1 cellular context compared by ENCODE assay signal in genomic region chr9:86854898-86855523, GRCh38.
TF ChIP-seq lines count a peak whose summit lies in the region.

No MANE protein-coding gene starts in this region.

TF ChIP-seq in HepG2, 621 proteins besides CTCF, POLR2A, EP300 and RAD21 (continued from another document):
- TF ChIP-seq, protein P1, sequence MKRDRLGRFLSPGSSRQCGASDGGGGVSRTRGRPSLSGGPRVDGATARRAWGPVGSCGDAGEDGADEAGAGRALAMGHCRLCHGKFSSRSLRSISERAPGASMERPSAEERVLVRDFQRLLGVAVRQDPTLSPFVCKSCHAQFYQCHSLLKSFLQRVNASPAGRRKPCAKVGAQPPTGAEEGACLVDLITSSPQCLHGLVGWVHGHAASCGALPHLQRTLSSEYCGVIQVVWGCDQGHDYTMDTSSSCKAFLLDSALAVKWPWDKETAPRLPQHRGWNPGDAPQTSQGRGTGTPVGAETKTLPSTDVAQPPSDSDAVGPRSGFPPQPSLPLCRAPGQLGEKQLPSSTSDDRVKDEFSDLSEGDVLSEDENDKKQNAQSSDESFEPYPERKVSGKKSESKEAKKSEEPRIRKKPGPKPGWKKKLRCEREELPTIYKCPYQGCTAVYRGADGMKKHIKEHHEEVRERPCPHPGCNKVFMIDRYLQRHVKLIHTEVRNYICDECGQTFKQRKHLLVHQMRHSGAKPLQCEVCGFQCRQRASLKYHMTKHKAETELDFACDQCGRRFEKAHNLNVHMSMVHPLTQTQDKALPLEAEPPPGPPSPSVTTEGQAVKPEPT (CRISPR knock-in tag; IDR thresholded peaks at IDR 0.05; ENCODE audit: low read depth): no peak
- TF ChIP-seq SALL1 (CRISPR knock-in tag; IDR thresholded peaks at IDR 0.05): 0 out of 2 replicates have a peak, but pooled peaks have one; percentile 23
- TF ChIP-seq ZNF629 (CRISPR knock-in tag; conservative IDR thresholded peaks at IDR 0.05): no peak
- no peak for TF ChIP-seq ZNF800 (CRISPR knock-in tag; IDR thresholded peaks at IDR 0.05)
- TF ChIP-seq GATAD2A (CRISPR knock-in tag; IDR thresholded peaks at IDR 0.05): no peak
- TF ChIP-seq, protein P2, sequence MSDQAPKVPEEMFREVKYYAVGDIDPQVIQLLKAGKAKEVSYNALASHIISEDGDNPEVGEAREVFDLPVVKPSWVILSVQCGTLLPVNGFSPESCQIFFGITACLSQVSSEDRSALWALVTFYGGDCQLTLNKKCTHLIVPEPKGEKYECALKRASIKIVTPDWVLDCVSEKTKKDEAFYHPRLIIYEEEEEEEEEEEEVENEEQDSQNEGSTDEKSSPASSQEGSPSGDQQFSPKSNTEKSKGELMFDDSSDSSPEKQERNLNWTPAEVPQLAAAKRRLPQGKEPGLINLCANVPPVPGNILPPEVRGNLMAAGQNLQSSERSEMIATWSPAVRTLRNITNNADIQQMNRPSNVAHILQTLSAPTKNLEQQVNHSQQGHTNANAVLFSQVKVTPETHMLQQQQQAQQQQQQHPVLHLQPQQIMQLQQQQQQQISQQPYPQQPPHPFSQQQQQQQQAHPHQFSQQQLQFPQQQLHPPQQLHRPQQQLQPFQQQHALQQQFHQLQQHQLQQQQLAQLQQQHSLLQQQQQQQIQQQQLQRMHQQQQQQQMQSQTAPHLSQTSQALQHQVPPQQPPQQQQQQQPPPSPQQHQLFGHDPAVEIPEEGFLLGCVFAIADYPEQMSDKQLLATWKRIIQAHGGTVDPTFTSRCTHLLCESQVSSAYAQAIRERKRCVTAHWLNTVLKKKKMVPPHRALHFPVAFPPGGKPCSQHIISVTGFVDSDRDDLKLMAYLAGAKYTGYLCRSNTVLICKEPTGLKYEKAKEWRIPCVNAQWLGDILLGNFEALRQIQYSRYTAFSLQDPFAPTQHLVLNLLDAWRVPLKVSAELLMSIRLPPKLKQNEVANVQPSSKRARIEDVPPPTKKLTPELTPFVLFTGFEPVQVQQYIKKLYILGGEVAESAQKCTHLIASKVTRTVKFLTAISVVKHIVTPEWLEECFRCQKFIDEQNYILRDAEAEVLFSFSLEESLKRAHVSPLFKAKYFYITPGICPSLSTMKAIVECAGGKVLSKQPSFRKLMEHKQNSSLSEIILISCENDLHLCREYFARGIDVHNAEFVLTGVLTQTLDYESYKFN (CRISPR knock-in tag; conservative IDR thresholded peaks at IDR 0.05): peak; percentile 53
- TF ChIP-seq RAD51 (IDR thresholded peaks at IDR 0.05; ENCODE audit: borderline replicate concordance): no peak
- TF ChIP-seq ZNF292 (CRISPR knock-in tag; IDR thresholded peaks at IDR 0.05; ENCODE audit: borderline replicate concordance, low read depth): peak; percentile 36; the same call in 1 of the 2 replicates
- TF ChIP-seq IRF9 (CRISPR knock-in tag; IDR thresholded peaks at IDR 0.05; ENCODE audit: borderline replicate concordance): no peak
- peak; percentile 85 for TF ChIP-seq RFX3 (CRISPR knock-in tag; IDR thresholded peaks at IDR 0.05)
- no peak for TF ChIP-seq GRHL1 (CRISPR knock-in tag; conservative IDR thresholded peaks at IDR 0.05)
- TF ChIP-seq HNF4G (IDR thresholded peaks at IDR 0.05; ENCODE audit: borderline replicate concordance, low read depth, low read length): peak; percentile 51; the same call in 1 of the 2 replicates
- no peak for TF ChIP-seq HNF4G (CRISPR knock-in tag; IDR thresholded peaks at IDR 0.05; ENCODE audit: borderline replicate concordance, low read depth)
- no peak for TF ChIP-seq ZNF205 (CRISPR knock-in tag; IDR thresholded peaks at IDR 0.05)
- TF ChIP-seq, protein P3, sequence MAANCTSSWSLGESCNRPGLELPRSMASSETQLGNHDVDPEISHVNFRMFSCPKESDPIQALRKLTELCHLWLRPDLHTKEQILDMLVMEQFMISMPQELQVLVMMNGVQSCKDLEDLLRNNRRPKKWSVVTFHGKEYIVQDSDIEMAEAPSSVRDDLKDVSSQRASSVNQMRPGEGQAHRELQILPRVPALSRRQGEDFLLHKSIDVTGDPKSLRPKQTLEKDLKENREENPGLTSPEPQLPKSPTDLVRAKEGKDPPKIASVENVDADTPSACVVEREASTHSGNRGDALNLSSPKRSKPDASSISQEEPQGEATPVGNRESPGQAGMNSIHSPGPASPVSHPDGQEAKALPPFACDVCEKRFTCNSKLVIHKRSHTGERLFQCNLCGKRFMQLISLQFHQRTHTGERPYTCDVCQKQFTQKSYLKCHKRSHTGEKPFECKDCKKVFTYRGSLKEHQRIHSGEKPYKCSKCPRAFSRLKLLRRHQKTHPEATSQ (CRISPR knock-in tag; IDR thresholded peaks at IDR 0.05; ENCODE audit: borderline replicate concordance): no peak
- TF ChIP-seq MAFK (conservative IDR thresholded peaks at IDR 0.05 in 1 of 2, IDR thresholded peaks at IDR 0.05 in 1 of 2; ENCODE audit: low read length in 2 of 2): no peak
- no peak for TF ChIP-seq SATB2 (CRISPR knock-in tag; IDR thresholded peaks at IDR 0.05)
- no peak for TF ChIP-seq JUND (CRISPR knock-in tag; IDR thresholded peaks at IDR 0.05)
- peak; percentile 65 for TF ChIP-seq HNF4A (CRISPR knock-in tag; IDR thresholded peaks at IDR 0.05)
- TF ChIP-seq, protein P4, sequence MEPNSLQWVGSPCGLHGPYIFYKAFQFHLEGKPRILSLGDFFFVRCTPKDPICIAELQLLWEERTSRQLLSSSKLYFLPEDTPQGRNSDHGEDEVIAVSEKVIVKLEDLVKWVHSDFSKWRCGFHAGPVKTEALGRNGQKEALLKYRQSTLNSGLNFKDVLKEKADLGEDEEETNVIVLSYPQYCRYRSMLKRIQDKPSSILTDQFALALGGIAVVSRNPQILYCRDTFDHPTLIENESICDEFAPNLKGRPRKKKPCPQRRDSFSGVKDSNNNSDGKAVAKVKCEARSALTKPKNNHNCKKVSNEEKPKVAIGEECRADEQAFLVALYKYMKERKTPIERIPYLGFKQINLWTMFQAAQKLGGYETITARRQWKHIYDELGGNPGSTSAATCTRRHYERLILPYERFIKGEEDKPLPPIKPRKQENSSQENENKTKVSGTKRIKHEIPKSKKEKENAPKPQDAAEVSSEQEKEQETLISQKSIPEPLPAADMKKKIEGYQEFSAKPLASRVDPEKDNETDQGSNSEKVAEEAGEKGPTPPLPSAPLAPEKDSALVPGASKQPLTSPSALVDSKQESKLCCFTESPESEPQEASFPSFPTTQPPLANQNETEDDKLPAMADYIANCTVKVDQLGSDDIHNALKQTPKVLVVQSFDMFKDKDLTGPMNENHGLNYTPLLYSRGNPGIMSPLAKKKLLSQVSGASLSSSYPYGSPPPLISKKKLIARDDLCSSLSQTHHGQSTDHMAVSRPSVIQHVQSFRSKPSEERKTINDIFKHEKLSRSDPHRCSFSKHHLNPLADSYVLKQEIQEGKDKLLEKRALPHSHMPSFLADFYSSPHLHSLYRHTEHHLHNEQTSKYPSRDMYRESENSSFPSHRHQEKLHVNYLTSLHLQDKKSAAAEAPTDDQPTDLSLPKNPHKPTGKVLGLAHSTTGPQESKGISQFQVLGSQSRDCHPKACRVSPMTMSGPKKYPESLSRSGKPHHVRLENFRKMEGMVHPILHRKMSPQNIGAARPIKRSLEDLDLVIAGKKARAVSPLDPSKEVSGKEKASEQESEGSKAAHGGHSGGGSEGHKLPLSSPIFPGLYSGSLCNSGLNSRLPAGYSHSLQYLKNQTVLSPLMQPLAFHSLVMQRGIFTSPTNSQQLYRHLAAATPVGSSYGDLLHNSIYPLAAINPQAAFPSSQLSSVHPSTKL (CRISPR knock-in tag; IDR thresholded peaks at IDR 0.05): peak; percentile 11; the same call in 1 of the 2 replicates
- TF ChIP-seq RFX1 (IDR thresholded peaks at IDR 0.05): peak; percentile 79
- TF ChIP-seq ZNF639 (CRISPR knock-in tag; conservative IDR thresholded peaks at IDR 0.05): no peak
- no peak for TF ChIP-seq ARHGAP35 (CRISPR knock-in tag; IDR thresholded peaks at IDR 0.05; ENCODE audit: borderline replicate concordance)
- 0 out of 4 replicates have a peak, but pooled peaks of 1 of the 2 experiments have one; percentile 24 for TF ChIP-seq NR2F1 (CRISPR knock-in tag; IDR thresholded peaks at IDR 0.05)
